In genomic region chrX:110847334-110847733, GRCh38 we compare ENCODE assay signal across 9 cellular contexts. TPM values are rescaled to one million over a fixed set of nuclear protein-coding genes. Genes with fewer than 3 reads are reported as not detected.
DNase-seq lines count a peak whose midpoint lies in the region; ATAC-seq and TF ChIP-seq lines count a peak whose summit lies in the region.
"Had no signal": no experiment of that assay in that cellular context is flagged by ENCODE, and none has a peak within 500 bp of the region (broad histone marks: within the 10 kb centered on the region; RNA-seq: fewer than 3 reads in every experiment).

No MANE protein-coding gene starts in this region.

- no peak overlapping the region for H3K27ac Mint-ChIP-seq in CD4-positive, CD25-positive, alpha-beta regulatory T cell
- no peak overlapping the region for H3K27ac Mint-ChIP-seq in activated T-helper 17 cell treated with anti-CD3 and anti-CD28 coated beads, Interleukin-2, amount 50 U/mL, for 72 hours
- H3K27ac Mint-ChIP-seq: natural killer cell treated with Interleukin-12 subunit alpha and Interleukin-12 subunit beta and Interleukin-15 and Interleukin-18, amount 100 ng/mL, for 72 hours had no signal

- no peaks in the 10 kb centered on the region for H3K36me3 Mint-ChIP-seq in CD4-positive, CD25-positive, alpha-beta regulatory T cell
- H3K36me3 Mint-ChIP-seq in activated T-helper 17 cell treated with anti-CD3 and anti-CD28 coated beads, Interleukin-2, amount 50 U/mL, for 72 hours (ENCODE audit: low read depth) = no peaks in the 10 kb centered on the region
- H3K36me3 Mint-ChIP-seq: natural killer cell treated with Interleukin-12 subunit alpha and Interleukin-12 subunit beta and Interleukin-15 and Interleukin-18, amount 100 ng/mL, for 72 hours had no signal

- no peak overlapping the region for H2AFZ ChIP-seq in smooth muscle cell (ENCODE audit: low read depth)

- TF ChIP-seq CTCF in left ventricle myocardium inferior (IDR thresholded peaks at IDR 0.05; ENCODE audit: borderline replicate concordance) (peak; percentile 63), smooth muscle cell (IDR thresholded peaks at IDR 0.05; ENCODE audit: borderline replicate concordance, insufficient read depth, poor library complexity, severe bottlenecking) (peak; percentile 59)

- H3K4me2 ChIP-seq in smooth muscle cell = no peak overlapping the region

- no peaks in the 10 kb centered on the region for H3F3A ChIP-seq in smooth muscle cell (ENCODE audit: low read depth)

- H3K4me3 Mint-ChIP-seq in CD4-positive, CD25-positive, alpha-beta regulatory T cell = no peak overlapping the region
- no peak overlapping the region for H3K4me3 Mint-ChIP-seq in activated T-helper 17 cell treated with anti-CD3 and anti-CD28 coated beads, Interleukin-2, amount 50 U/mL, for 72 hours
- H3K4me3 Mint-ChIP-seq: natural killer cell treated with Interleukin-12 subunit alpha and Interleukin-12 subunit beta and Interleukin-15 and Interleukin-18, amount 100 ng/mL, for 72 hours had no signal

- no peaks in the 10 kb centered on the region for H3K4me1 ChIP-seq in CD4-positive, CD25-positive, alpha-beta regulatory T cell (ENCODE audit: control insufficient read depth, insufficient read depth, low read length, poor library complexity, severe bottlenecking)
- no peaks in the 10 kb centered on the region for H3K4me1 ChIP-seq in left ventricle myocardium inferior
- no peaks in the 10 kb centered on the region for H3K4me1 ChIP-seq in smooth muscle cell (ENCODE audit: low read depth)

- H3K27me3 ChIP-seq in CD4-positive, CD25-positive, alpha-beta regulatory T cell (ENCODE audit: control insufficient read depth, insufficient read depth, low read length) = no peaks in the 10 kb centered on the region
- H3K27me3 ChIP-seq in left ventricle myocardium inferior (ENCODE audit: low read depth) (no peaks in the 10 kb centered on the region), smooth muscle cell (ENCODE audit: low read depth) (no peaks in the 10 kb centered on the region)

- no peaks in the 10 kb centered on the region for H3K4me1 Mint-ChIP-seq in CD4-positive, CD25-positive, alpha-beta regulatory T cell
- no peaks in the 10 kb centered on the region for H3K4me1 Mint-ChIP-seq in activated T-helper 17 cell treated with anti-CD3 and anti-CD28 coated beads, Interleukin-2, amount 50 U/mL, for 72 hours

- H3K9me3 ChIP-seq in CD4-positive, CD25-positive, alpha-beta regulatory T cell (ENCODE audit: control insufficient read depth in 2 of 2, low read length in 2 of 2) = no peaks in the 10 kb centered on the region
- H3K9me3 ChIP-seq in left ventricle myocardium inferior (replicated peaks) (no peaks in the 10 kb centered on the region), smooth muscle cell (replicated peaks; ENCODE audit: low read depth) (no peaks in the 10 kb centered on the region)

- no peaks in the 10 kb centered on the region for H3K27me3 Mint-ChIP-seq in CD4-positive, CD25-positive, alpha-beta regulatory T cell
- H3K27me3 Mint-ChIP-seq in activated T-helper 17 cell treated with anti-CD3 and anti-CD28 coated beads, Interleukin-2, amount 50 U/mL, for 72 hours = no peaks in the 10 kb centered on the region

- ATAC-seq in CD4-positive, CD25-positive, alpha-beta regulatory T cell (ENCODE audit: low read depth in 2 of 2) = no peak
- peak; percentile 80 for ATAC-seq in GM18511 (IDR thresholded peaks at IDR 0.05; ENCODE audit: unreplicated experiment)
- ATAC-seq in HG02973 (IDR thresholded peaks at IDR 0.05; ENCODE audit: unreplicated experiment) = peak; percentile 78
- ATAC-seq in activated T-helper 17 cell treated with anti-CD3 and anti-CD28 coated beads, Interleukin-2, amount 50 U/mL, for 72 hours (replicated peaks) = peak; percentile 39

- peak in 2 of 3 donors; percentile 44 to 61 for DNase-seq in CD4-positive, CD25-positive, alpha-beta regulatory T cell
- DNase-seq in NCI-H2081 treated with DMSO at 0.1 percent for 48 hours (lab: John Stamatoyannopoulos, UW) (peak; percentile 64), left ventricle myocardium inferior (no peak), smooth muscle cell (lab: John Stamatoyannopoulos, UW; ENCODE audit: unreplicated experiment) (no peak), GOT3 (lab: John Stamatoyannopoulos, UW) (no peak)

- no peak overlapping the region for H3K4me3 ChIP-seq in CD4-positive, CD25-positive, alpha-beta regulatory T cell (ENCODE audit: low read depth, low read length)
- H3K4me3 ChIP-seq in left ventricle myocardium inferior = no peak overlapping the region
- H3K4me3 ChIP-seq in smooth muscle cell = no peak overlapping the region

- no peaks in the 10 kb centered on the region for H3K9me3 Mint-ChIP-seq in CD4-positive, CD25-positive, alpha-beta regulatory T cell
- no peaks in the 10 kb centered on the region for H3K9me3 Mint-ChIP-seq in activated T-helper 17 cell treated with anti-CD3 and anti-CD28 coated beads, Interleukin-2, amount 50 U/mL, for 72 hours
- H3K9me3 Mint-ChIP-seq: natural killer cell treated with Interleukin-12 subunit alpha and Interleukin-12 subunit beta and Interleukin-15 and Interleukin-18, amount 100 ng/mL, for 72 hours had no signal

- H3K36me3 ChIP-seq in CD4-positive, CD25-positive, alpha-beta regulatory T cell (ENCODE audit: control insufficient read depth, insufficient read depth, low read length) = no peaks in the 10 kb centered on the region
- H3K36me3 ChIP-seq in left ventricle myocardium inferior (no peaks in the 10 kb centered on the region), smooth muscle cell (ENCODE audit: low read depth) (no peaks in the 10 kb centered on the region)

- no peaks in the 10 kb centered on the region for H3K79me2 ChIP-seq in smooth muscle cell (ENCODE audit: low read depth)

- no peaks in the 10 kb centered on the region for H4K20me1 ChIP-seq in smooth muscle cell (ENCODE audit: low read depth)

- 23% methylated on average over 5 of the region's 5 CpGs for WGBS in smooth muscle cell (ENCODE audit: low lambda C conversion rate)

- H3K9ac ChIP-seq in smooth muscle cell (ENCODE audit: low read depth) = no peak overlapping the region

- H3K27ac ChIP-seq in CD4-positive, CD25-positive, alpha-beta regulatory T cell (ENCODE audit: insufficient read depth, low read length, poor library complexity, severe bottlenecking) = no peak overlapping the region
- H3K27ac ChIP-seq in left ventricle myocardium inferior (replicated peaks) (no peak overlapping the region), smooth muscle cell (ENCODE audit: low read depth) (no peak overlapping the region)

- intact Hi-C loops in left ventricle myocardium inferior (cut with micrococcal nuclease) = loop anchor here (5.0 kb wide), 2 partner anchors 380 to 395 kb away; no protein-coding TSS in a partner anchor

RNA-seq across cellular contexts. Expression of gene CHRDL1, which starts 51.7 kb away (rescaled TPM):
- not detected for total RNA-seq in CD4-positive, CD25-positive, alpha-beta regulatory T cell
- not detected for polyA plus RNA-seq in CD4-positive, CD25-positive, alpha-beta regulatory T cell
- total RNA-seq in activated T-helper 17 cell treated with anti-CD3 and anti-CD28 coated beads, Interleukin-2, amount 50 U/mL, for 72 hours = not detected
- total RNA-seq in left ventricle myocardium inferior (3.7 TPM), smooth muscle cell (not detected in 2 replicates)
- not detected in 2 replicates for polyA plus RNA-seq in smooth muscle cell
- total RNA-seq: natural killer cell treated with Interleukin-12 subunit alpha and Interleukin-12 subunit beta and Interleukin-15 and Interleukin-18, amount 100 ng/mL, for 72 hours had no signal

Comparison
In these comparisons a context has a peak if more than half of its experiments do, and no peak if none do; other contexts are left out.
1. ATAC-seq: peak in GM18511 (single experiment), HG02973 (single experiment) and activated T-helper 17 cell treated with anti-CD3 and anti-CD28 coated beads, Interleukin-2, amount 50 U/mL, for 72 hours (single experiment); none in CD4-positive, CD25-positive, alpha-beta regulatory T cell (0 of 2).
2. DNase-seq: peak in CD4-positive, CD25-positive, alpha-beta regulatory T cell (2 of 3) and NCI-H2081 treated with DMSO at 0.1 percent for 48 hours (single experiment); none in left ventricle myocardium inferior (single experiment), smooth muscle cell (single experiment) and GOT3 (single experiment).